ENCODE assay signal across 17 cellular contexts in the genomic region with DNA sequence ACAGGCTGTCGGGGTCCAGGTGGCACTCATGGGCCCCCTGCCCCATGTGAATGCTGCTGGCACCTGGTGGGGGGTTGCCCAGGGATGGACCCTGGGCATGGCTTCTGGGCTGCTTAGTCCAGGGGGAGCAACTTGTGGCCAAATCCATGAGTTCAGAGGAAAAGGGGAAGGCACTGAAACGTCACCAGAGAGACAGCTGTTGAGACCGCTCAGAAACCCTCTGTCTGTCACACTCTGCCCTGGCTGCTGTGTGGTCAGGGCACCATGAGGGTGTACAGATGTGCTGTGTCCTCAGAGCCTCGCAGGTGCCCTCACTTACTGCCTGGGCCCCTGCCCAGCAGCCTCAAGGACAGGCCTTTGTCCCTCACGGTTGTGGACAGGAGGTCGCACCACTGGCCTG. TPM values are rescaled to one million over a fixed set of nuclear protein-coding genes. Genes with fewer than 3 reads are reported as not detected.
DNase-seq lines count a peak whose midpoint lies in the region; ATAC-seq and TF ChIP-seq lines count a peak whose summit lies in the region.
"Had no signal": no experiment of that assay in that cellular context is flagged by ENCODE, and none has a peak within 500 bp of the region (broad histone marks: within the 10 kb centered on the region; RNA-seq: fewer than 3 reads in every experiment).

No MANE protein-coding gene starts in this region.

- H3K4me1 Mint-ChIP-seq in stimulated activated naive B cell treated with anti-CD40 and anti-IgM and Interleukin-4, amounts not matched to agents 10 μg/mL and 1 μg/mL and 100 μg/mL, for 72 hours = no peaks in the 10 kb centered on the region
- H3K4me1 Mint-ChIP-seq: H9 had no signal

- no peaks in the 10 kb centered on the region for H3K27me3 ChIP-seq in heart right ventricle

- peak overlapping the region; percentile 62 for H3K27ac Mint-ChIP-seq in stimulated activated naive B cell treated with anti-CD40 and anti-IgM and Interleukin-4, amounts not matched to agents 10 μg/mL and 1 μg/mL and 100 μg/mL, for 72 hours
- H3K27ac Mint-ChIP-seq: IgD-negative memory B cell had no signal

- H3K36me3 Mint-ChIP-seq in stimulated activated naive B cell treated with anti-CD40 and anti-IgM and Interleukin-4, amounts not matched to agents 10 μg/mL and 1 μg/mL and 100 μg/mL, for 72 hours = peaks cover 18 to 45% of the 10 kb centered on the region in 2 donors
- H3K36me3 Mint-ChIP-seq: CD4-positive, alpha-beta memory T cell had no signal

- POLR2A ChIA-PET in RWPE1 (lab: Yijun Ruan, JAX; ENCODE audit: low non-redundant PET) = interaction anchor here (0.8 kb wide), 1 partner anchor 9 kb away, joined by 3 read pairs; a partner anchor contains a TSS

- no peak for ATAC-seq in Right ventricle myocardium inferior
- no peak for ATAC-seq in heart right ventricle
- ATAC-seq in stimulated activated naive B cell treated with anti-CD40 and anti-IgM and Interleukin-4, amounts not matched to agents 10 μg/mL and 1 μg/mL and 100 μg/mL, for 72 hours (replicated peaks) = no peak
- no peak for ATAC-seq in GM18520 (IDR thresholded peaks at IDR 0.05; ENCODE audit: unreplicated experiment)

- no peak overlapping the region for H3K4me3 ChIP-seq in heart right ventricle
- H3K4me3 ChIP-seq: GM23248 had no signal

- no peaks in the 10 kb centered on the region for H3K27me3 Mint-ChIP-seq in stimulated activated naive B cell treated with anti-CD40 and anti-IgM and Interleukin-4, amounts not matched to agents 10 μg/mL and 1 μg/mL and 100 μg/mL, for 72 hours
- H3K27me3 Mint-ChIP-seq: CD4-positive, alpha-beta memory T cell; IgD-negative memory B cell had no signal

- intact Hi-C loops in Right ventricle myocardium inferior (cut with DNase I) (no loop called here), heart right ventricle (cut with DNase I) (loop anchor here in 1 of 10 donors (10.0 kb wide), 1 partner anchor 1170 kb away; no protein-coding TSS in a partner anchor)

- DNase-seq in Right ventricle myocardium inferior (ENCODE audit: missing footprints) (peak; percentile 9), heart right ventricle (no peak), RWPE1 (ENCODE audit: low spot score) (no peak), myocyte (ENCODE audit: low read depth) (peak; percentile 58), inferior parietal cortex (ENCODE audit: extremely low spot score) (no peak), H4 (ENCODE audit: low spot score) (no peak)
- DNase-seq in stimulated activated naive B cell treated with anti-CD40 and anti-IgM and Interleukin-4, amounts not matched to agents 10 μg/mL and 1 μg/mL and 100 μg/mL, for 72 hours = no peak
- DNase-seq: 8988T; AML-193; CD4-positive, alpha-beta memory T cell; DMS153; GF-D8; GM23248; H9 had no signal

- H3K4me1 ChIP-seq in heart right ventricle = no peaks in the 10 kb centered on the region

- H3K27ac ChIP-seq in heart right ventricle (no peak overlapping the region), RWPE1 (peak overlapping the region; percentile 57)
- H3K27ac ChIP-seq: C4-2B, GM23248 had no signal

- peaks cover 0 to 8% (median 0%) of the 10 kb centered on the region in 11 donors for H3K9me3 ChIP-seq in heart right ventricle

- peaks cover 0 to 35% (median 0%) of the 10 kb centered on the region in 9 donors for H3K36me3 ChIP-seq in heart right ventricle

- CTCF ChIA-PET in RWPE1 (lab: Yijun Ruan, JAX) = no interaction called here

- WGBS in heart right ventricle, 2 donors = 87 to 92% methylated on average over 6 of the region's 6 CpGs

- H3K9me3 Mint-ChIP-seq in stimulated activated naive B cell treated with anti-CD40 and anti-IgM and Interleukin-4, amounts not matched to agents 10 μg/mL and 1 μg/mL and 100 μg/mL, for 72 hours = no peaks in the 10 kb centered on the region
- H3K9me3 Mint-ChIP-seq: IgD-negative memory B cell had no signal

- TF ChIP-seq CTCF in heart right ventricle (IDR thresholded peaks at IDR 0.05) (no peak), RWPE1 (conservative IDR thresholded peaks at IDR 0.05; ENCODE audit: low read depth) (no peak)

- H3K4me3 Mint-ChIP-seq in stimulated activated naive B cell treated with anti-CD40 and anti-IgM and Interleukin-4, amounts not matched to agents 10 μg/mL and 1 μg/mL and 100 μg/mL, for 72 hours = no peak overlapping the region
- H3K4me3 Mint-ChIP-seq: CD4-positive, alpha-beta memory T cell; H9; IgD-negative memory B cell had no signal

RNA-seq across cellular contexts. Expression of a gene that starts 9.4 kb away (rescaled TPM):
- total RNA-seq in Right ventricle myocardium inferior (1.9 TPM), heart right ventricle (1 to 10 TPM; 1.2 to 3.1 (median 2.4) TPM), myocyte (10.6 and 13.2 TPM in 2 replicates)
- 1 to 10 TPM; 2.9 to 3.5 TPM for polyA plus RNA-seq in heart right ventricle
- 14.0 TPM for polyA plus RNA-seq in myocyte (2012)
- total RNA-seq in H4 (2014; rRNA removed; shearing (Covaris generic)) = 2.4 and 4.4 TPM in 2 replicates

RNA-seq across cellular contexts. Expression of a gene that starts 16.8 kb away (rescaled TPM):
- total RNA-seq in Right ventricle myocardium inferior (2.5 TPM), heart right ventricle (10 to 100 TPM in 1 of 10 donors, 1 to 10 TPM in 9; 1.1 to 29.5 (median 2.6) TPM), myocyte (150 and 229 TPM in 2 replicates)
- 1 to 10 TPM; 3.5 to 4.0 TPM for polyA plus RNA-seq in heart right ventricle
- polyA plus RNA-seq in myocyte (2012) = 151 TPM
- 4.4 and 5.2 TPM in 2 replicates for total RNA-seq in H4 (2014; rRNA removed; shearing (Covaris generic))
- polyA plus RNA-seq: CD4-positive, alpha-beta memory T cell had no signal

RNA-seq across cellular contexts. Expression of a gene that starts 25.9 kb away (rescaled TPM):
- total RNA-seq in Right ventricle myocardium inferior (3.1 TPM), heart right ventricle (1 to 10 TPM; 1.5 to 6.4 (median 2.0) TPM), myocyte (12.9 and 15.9 TPM in 2 replicates)
- 1 to 10 TPM; 2.7 to 3.2 TPM for polyA plus RNA-seq in heart right ventricle
- polyA plus RNA-seq in myocyte (2012) = 14.0 TPM
- 42.8 and 46.1 TPM in 2 replicates for total RNA-seq in H4 (2014; rRNA removed; shearing (Covaris generic))

Comparison
In these comparisons a context has a peak if more than half of its experiments do, and no peak if none do; other contexts are left out.
1. DNase-seq: peak in Right ventricle myocardium inferior (single experiment) and myocyte (single experiment); none in heart right ventricle (0 of 2), RWPE1 (single experiment), stimulated activated naive B cell treated with anti-CD40 and anti-IgM and Interleukin-4, amounts not matched to agents 10 μg/mL and 1 μg/mL and 100 μg/mL, for 72 hours (single experiment), inferior parietal cortex (single experiment) and H4 (single experiment).